ENCODE assay signal across 1 cellular context in the genomic region with DNA sequence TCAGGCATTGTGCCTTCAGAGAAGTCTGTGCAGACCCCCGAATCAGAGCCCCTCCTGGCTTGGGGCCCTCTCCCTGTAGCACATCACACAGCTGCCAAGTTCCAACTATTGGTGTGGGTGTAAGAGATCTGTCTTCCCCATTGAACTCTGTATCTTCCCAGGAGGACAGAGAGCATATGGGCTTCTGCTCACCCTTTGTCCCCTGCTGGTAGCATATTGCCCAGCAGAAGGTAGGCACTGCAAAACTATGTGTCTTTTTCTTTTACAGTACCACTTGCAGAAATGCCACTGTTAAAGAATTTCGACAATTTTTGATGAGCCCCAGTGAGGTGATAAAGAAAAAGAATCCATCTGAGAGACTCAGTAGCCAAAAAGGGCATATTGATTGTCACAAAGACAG.
TF ChIP-seq lines count a peak whose summit lies in the region.

No MANE protein-coding gene starts in this region.

TF ChIP-seq in GM23338, 12 proteins besides CTCF, POLR2A, EP300 and RAD21 (continued from another document):
- TF ChIP-seq, protein P1, sequence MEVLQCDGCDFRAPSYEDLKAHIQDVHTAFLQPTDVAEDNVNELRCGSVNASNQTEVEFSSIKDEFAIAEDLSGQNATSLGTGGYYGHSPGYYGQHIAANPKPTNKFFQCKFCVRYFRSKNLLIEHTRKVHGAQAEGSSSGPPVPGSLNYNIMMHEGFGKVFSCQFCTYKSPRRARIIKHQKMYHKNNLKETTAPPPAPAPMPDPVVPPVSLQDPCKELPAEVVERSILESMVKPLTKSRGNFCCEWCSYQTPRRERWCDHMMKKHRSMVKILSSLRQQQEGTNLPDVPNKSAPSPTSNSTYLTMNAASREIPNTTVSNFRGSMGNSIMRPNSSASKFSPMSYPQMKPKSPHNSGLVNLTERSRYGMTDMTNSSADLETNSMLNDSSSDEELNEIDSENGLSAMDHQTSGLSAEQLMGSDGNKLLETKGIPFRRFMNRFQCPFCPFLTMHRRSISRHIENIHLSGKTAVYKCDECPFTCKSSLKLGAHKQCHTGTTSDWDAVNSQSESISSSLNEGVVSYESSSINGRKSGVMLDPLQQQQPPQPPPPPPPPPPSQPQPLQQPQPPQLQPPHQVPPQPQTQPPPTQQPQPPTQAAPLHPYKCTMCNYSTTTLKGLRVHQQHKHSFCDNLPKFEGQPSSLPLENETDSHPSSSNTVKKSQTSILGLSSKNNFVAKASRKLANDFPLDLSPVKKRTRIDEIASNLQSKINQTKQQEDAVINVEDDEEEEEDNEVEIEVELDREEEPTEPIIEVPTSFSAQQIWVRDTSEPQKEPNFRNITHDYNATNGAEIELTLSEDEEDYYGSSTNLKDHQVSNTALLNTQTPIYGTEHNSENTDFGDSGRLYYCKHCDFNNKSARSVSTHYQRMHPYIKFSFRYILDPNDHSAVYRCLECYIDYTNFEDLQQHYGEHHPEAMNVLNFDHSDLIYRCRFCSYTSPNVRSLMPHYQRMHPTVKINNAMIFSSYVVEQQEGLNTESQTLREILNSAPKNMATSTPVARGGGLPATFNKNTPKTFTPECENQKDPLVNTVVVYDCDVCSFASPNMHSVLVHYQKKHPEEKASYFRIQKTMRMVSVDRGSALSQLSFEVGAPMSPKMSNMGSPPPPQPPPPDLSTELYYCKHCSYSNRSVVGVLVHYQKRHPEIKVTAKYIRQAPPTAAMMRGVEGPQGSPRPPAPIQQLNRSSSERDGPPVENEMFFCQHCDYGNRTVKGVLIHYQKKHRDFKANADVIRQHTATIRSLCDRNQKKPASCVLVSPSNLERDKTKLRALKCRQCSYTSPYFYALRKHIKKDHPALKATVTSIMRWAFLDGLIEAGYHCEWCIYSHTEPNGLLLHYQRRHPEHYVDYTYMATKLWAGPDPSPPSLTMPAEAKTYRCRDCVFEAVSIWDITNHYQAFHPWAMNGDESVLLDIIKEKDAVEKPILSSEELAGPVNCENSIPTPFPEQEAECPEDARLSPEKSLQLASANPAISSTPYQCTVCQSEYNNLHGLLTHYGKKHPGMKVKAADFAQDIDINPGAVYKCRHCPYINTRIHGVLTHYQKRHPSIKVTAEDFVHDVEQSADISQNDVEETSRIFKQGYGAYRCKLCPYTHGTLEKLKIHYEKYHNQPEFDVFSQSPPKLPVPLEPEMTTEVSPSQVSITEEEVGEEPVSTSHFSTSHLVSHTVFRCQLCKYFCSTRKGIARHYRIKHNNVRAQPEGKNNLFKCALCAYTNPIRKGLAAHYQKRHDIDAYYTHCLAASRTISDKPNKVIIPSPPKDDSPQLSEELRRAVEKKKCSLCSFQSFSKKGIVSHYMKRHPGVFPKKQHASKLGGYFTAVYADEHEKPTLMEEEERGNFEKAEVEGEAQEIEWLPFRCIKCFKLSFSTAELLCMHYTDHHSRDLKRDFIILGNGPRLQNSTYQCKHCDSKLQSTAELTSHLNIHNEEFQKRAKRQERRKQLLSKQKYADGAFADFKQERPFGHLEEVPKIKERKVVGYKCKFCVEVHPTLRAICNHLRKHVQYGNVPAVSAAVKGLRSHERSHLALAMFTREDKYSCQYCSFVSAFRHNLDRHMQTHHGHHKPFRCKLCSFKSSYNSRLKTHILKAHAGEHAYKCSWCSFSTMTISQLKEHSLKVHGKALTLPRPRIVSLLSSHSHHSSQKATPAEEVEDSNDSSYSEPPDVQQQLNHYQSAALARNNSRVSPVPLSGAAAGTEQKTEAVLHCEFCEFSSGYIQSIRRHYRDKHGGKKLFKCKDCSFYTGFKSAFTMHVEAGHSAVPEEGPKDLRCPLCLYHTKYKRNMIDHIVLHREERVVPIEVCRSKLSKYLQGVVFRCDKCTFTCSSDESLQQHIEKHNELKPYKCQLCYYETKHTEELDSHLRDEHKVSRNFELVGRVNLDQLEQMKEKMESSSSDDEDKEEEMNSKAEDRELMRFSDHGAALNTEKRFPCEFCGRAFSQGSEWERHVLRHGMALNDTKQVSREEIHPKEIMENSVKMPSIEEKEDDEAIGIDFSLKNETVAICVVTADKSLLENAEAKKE (CRISPR knock-in tag; IDR thresholded peaks at IDR 0.05): no peak
- no peak for TF ChIP-seq POLR2AphosphoS5 (IDR thresholded peaks at IDR 0.05; ENCODE audit: low read depth)
- no peak for TF ChIP-seq CREB1 (CRISPR knock-in tag; IDR thresholded peaks at IDR 0.05; ENCODE audit: low read depth)
- TF ChIP-seq JUNB (IDR thresholded peaks at IDR 0.05; ENCODE audit: unreplicated experiment): no peak
- TF ChIP-seq REST (IDR thresholded peaks at IDR 0.05; ENCODE audit: unreplicated experiment): no peak
- TF ChIP-seq, protein P2, sequence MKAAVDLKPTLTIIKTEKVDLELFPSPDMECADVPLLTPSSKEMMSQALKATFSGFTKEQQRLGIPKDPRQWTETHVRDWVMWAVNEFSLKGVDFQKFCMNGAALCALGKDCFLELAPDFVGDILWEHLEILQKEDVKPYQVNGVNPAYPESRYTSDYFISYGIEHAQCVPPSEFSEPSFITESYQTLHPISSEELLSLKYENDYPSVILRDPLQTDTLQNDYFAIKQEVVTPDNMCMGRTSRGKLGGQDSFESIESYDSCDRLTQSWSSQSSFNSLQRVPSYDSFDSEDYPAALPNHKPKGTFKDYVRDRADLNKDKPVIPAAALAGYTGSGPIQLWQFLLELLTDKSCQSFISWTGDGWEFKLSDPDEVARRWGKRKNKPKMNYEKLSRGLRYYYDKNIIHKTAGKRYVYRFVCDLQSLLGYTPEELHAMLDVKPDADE (IDR thresholded peaks at IDR 0.05): no peak
- no peak for TF ChIP-seq NANOG (IDR thresholded peaks at IDR 0.05; ENCODE audit: borderline replicate concordance)
- TF ChIP-seq ZNF114 (CRISPR knock-in tag; IDR thresholded peaks at IDR 0.05): no peak
